ENCODE assay signal across 30 cellular contexts in the genomic region with DNA sequence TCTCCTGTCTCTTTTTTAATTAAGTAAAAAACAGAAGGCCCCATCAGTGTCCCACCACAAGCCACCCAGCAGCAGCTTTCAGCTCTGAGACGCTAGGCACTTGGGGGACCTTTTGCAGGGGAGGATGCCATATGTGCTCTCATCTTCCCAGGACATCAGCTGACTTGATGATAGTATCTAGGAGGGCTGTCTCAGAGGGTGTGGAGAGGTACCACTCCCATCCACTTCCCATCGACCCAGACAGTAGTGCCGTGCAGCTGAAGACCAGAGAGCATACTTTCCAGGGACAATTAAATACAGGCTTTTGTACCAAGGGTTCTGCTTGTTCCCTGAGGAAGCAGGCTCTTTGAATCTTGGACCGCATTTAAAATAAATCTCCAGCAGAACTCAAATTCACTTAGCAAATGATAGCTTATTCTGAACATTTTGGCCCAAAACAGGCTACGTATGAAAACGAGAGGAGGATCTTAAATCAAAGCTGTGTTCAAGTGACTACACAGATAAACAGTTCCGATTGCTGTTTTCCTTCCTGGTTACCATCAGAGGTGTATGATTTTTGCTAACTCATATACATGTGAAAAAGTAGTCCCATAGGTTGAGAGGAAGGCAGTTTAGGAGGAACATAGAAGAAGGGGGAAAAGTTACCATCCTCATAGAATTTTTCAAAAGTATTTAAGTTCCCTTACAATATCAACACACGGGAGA. TPM values are rescaled to one million over a fixed set of nuclear protein-coding genes. Genes with fewer than 3 reads are reported as not detected.
DNase-seq lines count a peak whose midpoint lies in the region; ATAC-seq, FAIRE-seq and TF ChIP-seq lines count a peak whose summit lies in the region.
"Had no signal": no experiment of that assay in that cellular context is flagged by ENCODE, and none has a peak within 500 bp of the region (broad histone marks: within the 10 kb centered on the region; RNA-seq: fewer than 3 reads in every experiment).

No MANE protein-coding gene starts in this region.

- no peaks in the 10 kb centered on the region for H3K4me1 Mint-ChIP-seq in activated T-cell treated with anti-CD3 and anti-CD28 coated beads, Interleukin-2, amount 50 U/mL, for 4 hours (ENCODE audit: low read depth)
- H3K4me1 Mint-ChIP-seq: activated CD4-positive, alpha-beta memory T cell treated with anti-CD3 and anti-CD28 coated beads, Interleukin-2, amount 10 ng/mL, durations not matched to agents 7 days and 5 days; activated naive CD8-positive, alpha-beta T cell treated with anti-CD3 and anti-CD28 coated beads for 36 hours; CD8-positive, alpha-beta memory T cell; immature natural killer cell had no signal

- WGBS in mesodermal cell (ENCODE audit: insufficient coverage in 2 of 2), 2 experiments, result 86 to 100% methylated on average over 3 to 6 of the region's 8 CpGs

- no peak for TF ChIP-seq POLR2A in H54 (IDR thresholded peaks at IDR 0.05; ENCODE audit: low read depth, low read length)

- no peak for FAIRE-seq in H54 (lab: Jason Lieb, UNC)
- FAIRE-seq: frontal cortex, GM12891 had no signal

- H3K36me3 ChIP-seq in mesodermal cell (ENCODE audit: control insufficient read depth, insufficient read depth, low read length), result peaks cover 49% of the 10 kb centered on the region
- H3K36me3 ChIP-seq: left lung, ovary, thoracic aorta had no signal

- DNase-seq in AG09309 (ENCODE audit: low read depth) (no peak), HFF-Myc (ENCODE audit: extremely low read depth, low read depth) (no peak), astrocyte of the spinal cord (ENCODE audit: low read depth, low spot score) (peak; percentile 38), H54 (ENCODE audit: insufficient read length, low spot score) (no peak), NCI-H748 treated with DMSO at 0.1 percent for 48 hours (lab: John Stamatoyannopoulos, UW) (no peak)
- no peak for DNase-seq in stimulated activated CD4-positive, alpha-beta T cell treated with anti-CD3 and anti-CD28 coated beads, Interleukin-15, amount 100 ng/mL, for 24 hours
- DNase-seq in activated T-cell treated with anti-CD3 and anti-CD28 coated beads, Interleukin-2, amount 50 U/mL, for 4 hours, result no peak
- DNase-seq: activated CD4-positive, alpha-beta memory T cell treated with anti-CD3 and anti-CD28 coated beads, Interleukin-2, amount 10 ng/mL, durations not matched to agents 7 days and 5 days; activated CD4-positive, CD25-positive, alpha-beta regulatory T cell; activated effector memory CD4-positive, alpha-beta T cell treated with Interleukin-2 at 50 U/mL for 16 hours; activated naive CD8-positive, alpha-beta T cell treated with anti-CD3 and anti-CD28 coated beads for 36 hours; AML-193; CD8-positive, alpha-beta memory T cell; hippocampal formation; immature natural killer cell; Karpas-422; left lung; naive B cell; NCI-H1092 treated with DMSO at 0.1 percent for 48 hours; NCI-H1930; NCI-H774; ovary; retina; stimulated activated CD4-positive, alpha-beta T cell treated with anti-CD3 and anti-CD28 coated beads, Interleukin-12 subunit alpha, Interleukin-12 subunit beta, amount 100 ng/mL, for 4 hours; stimulated activated naive CD4-positive, alpha-beta T cell treated with Interleukin-2 at 50 U/mL for 16 hours; T-helper 9 cell had no signal

- peaks cover 32% of the 10 kb centered on the region for H3K27me3 Mint-ChIP-seq in activated T-cell treated with anti-CD3 and anti-CD28 coated beads, Interleukin-2, amount 50 U/mL, for 4 hours (ENCODE audit: low read depth)

- H3K4me3 Mint-ChIP-seq in activated T-cell treated with anti-CD3 and anti-CD28 coated beads, Interleukin-2, amount 50 U/mL, for 4 hours, result no peak overlapping the region
- H3K4me3 Mint-ChIP-seq: activated CD4-positive, alpha-beta memory T cell treated with anti-CD3 and anti-CD28 coated beads, Interleukin-2, amount 10 ng/mL, durations not matched to agents 7 days and 5 days; activated naive CD8-positive, alpha-beta T cell treated with anti-CD3 and anti-CD28 coated beads for 36 hours; CD8-positive, alpha-beta memory T cell; immature natural killer cell; naive B cell had no signal

- peak overlapping the region; percentile 68 for H3K4me3 ChIP-seq in AG09309 (ENCODE audit: control insufficient read depth, low read depth, low read length)
- H3K4me3 ChIP-seq in HFF-Myc (replicated peaks; ENCODE audit: low read depth, low read length), result peak overlapping the region; percentile 88
- H3K4me3 ChIP-seq in astrocyte of the spinal cord (ENCODE audit: low read depth, low read length), result peak overlapping the region; percentile 73
- H3K4me3 ChIP-seq in mesodermal cell (ENCODE audit: extremely low read depth, insufficient read depth, low read length, poor library complexity, severe bottlenecking), result no peak overlapping the region
- H3K4me3 ChIP-seq: left lung, ovary, thoracic aorta had no signal

- TF ChIP-seq CTCF in AG09309 (IDR thresholded peaks at IDR 0.05; ENCODE audit: control insufficient read depth, insufficient read depth, low read depth, low read length, missing control alignments) (no peak), HFF-Myc (IDR thresholded peaks at IDR 0.05; ENCODE audit: low read depth, low read length, missing control alignments) (no peak), astrocyte of the spinal cord (IDR thresholded peaks at IDR 0.05; ENCODE audit: low read depth, low read length) (no peak)

- no peak for ATAC-seq in activated T-cell treated with anti-CD3 and anti-CD28 coated beads, Interleukin-2, amount 50 U/mL, for 4 hours
- ATAC-seq: left lung had no signal

- no peaks in the 10 kb centered on the region for H3K36me3 Mint-ChIP-seq in activated T-cell treated with anti-CD3 and anti-CD28 coated beads, Interleukin-2, amount 50 U/mL, for 4 hours (ENCODE audit: insufficient read depth)
- H3K36me3 Mint-ChIP-seq: activated naive CD8-positive, alpha-beta T cell treated with anti-CD3 and anti-CD28 coated beads for 36 hours; CD8-positive, alpha-beta memory T cell had no signal

- in situ Hi-C loops in astrocyte of the spinal cord (cut with HindIII; ENCODE audit: low sequenced_read_pairs), result loop anchor here (25.0 kb wide), 1 partner anchor 590 kb away; no protein-coding TSS in a partner anchor

- H3K4me1 ChIP-seq in mesodermal cell (ENCODE audit: control insufficient read depth, insufficient read depth, low read length, poor library complexity, severe bottlenecking), result peaks cover 13% of the 10 kb centered on the region
- H3K4me1 ChIP-seq: left lung had no signal

- no peaks in the 10 kb centered on the region for H3K9me3 Mint-ChIP-seq in activated T-cell treated with anti-CD3 and anti-CD28 coated beads, Interleukin-2, amount 50 U/mL, for 4 hours
- H3K9me3 Mint-ChIP-seq: activated CD4-positive, alpha-beta memory T cell treated with anti-CD3 and anti-CD28 coated beads, Interleukin-2, amount 10 ng/mL, durations not matched to agents 7 days and 5 days; activated naive CD8-positive, alpha-beta T cell treated with anti-CD3 and anti-CD28 coated beads for 36 hours had no signal

- H3K9me3 ChIP-seq in mesodermal cell (ENCODE audit: control insufficient read depth, low read length), result no peaks in the 10 kb centered on the region
- H3K9me3 ChIP-seq: left lung, ovary, thoracic aorta had no signal

- H3K27ac ChIP-seq in mesodermal cell (ENCODE audit: low read depth, low read length, severe bottlenecking), result peak overlapping the region; percentile 23
- H3K27ac ChIP-seq: left lung, ovary, thoracic aorta had no signal

RNA-seq across cellular contexts. Expression of a gene that starts 9.6 kb away (rescaled TPM):
- 25.1 TPM for polyA plus RNA-seq in mesodermal cell (2013, experiment 1 of 2)
- polyA plus RNA-seq in mesodermal cell (2013, experiment 2 of 2), result 26.7 TPM
- under 1 TPM in 2 of 3 donors, not detected in 1; 0.28 to 0.41 TPM for total RNA-seq in activated T-cell treated with anti-CD3 and anti-CD28 coated beads, Interleukin-2, amount 50 U/mL, for 4 hours
- total RNA-seq: activated CD4-positive, alpha-beta memory T cell treated with anti-CD3 and anti-CD28 coated beads, Interleukin-2, amount 10 ng/mL, durations not matched to agents 7 days and 5 days; activated naive CD8-positive, alpha-beta T cell treated with anti-CD3 and anti-CD28 coated beads for 36 hours; CD8-positive, alpha-beta memory T cell had no signal
- polyA plus RNA-seq: CD8-positive, alpha-beta memory T cell; immature natural killer cell had no signal
